ENCODE assay signal across 32 cellular contexts in genomic region chr2:202018950-202019349, GRCh38. TPM values are rescaled to one million over a fixed set of nuclear protein-coding genes. Genes with fewer than 3 reads are reported as not detected.
A peak's percentile ranks its signal among the peaks of the same experiment; 100 is the strongest.
DNase-seq lines count a peak whose midpoint lies in the region; ATAC-seq and TF ChIP-seq lines count a peak whose summit lies in the region.
"Had no signal": no experiment of that assay in that cellular context is flagged by ENCODE, and none has a peak within 500 bp of the region (broad histone marks: within the 10 kb centered on the region; RNA-seq: fewer than 3 reads in every experiment).

No MANE protein-coding gene starts in this region.

- peaks cover 2% of the 10 kb centered on the region for H3K9me3 Mint-ChIP-seq in endodermal cell
- no peaks in the 10 kb centered on the region for H3K9me3 Mint-ChIP-seq in neural crest cell
- H3K9me3 Mint-ChIP-seq: activated CD4-positive, alpha-beta memory T cell treated with anti-CD3 and anti-CD28 coated beads for 36 hours; activated naive CD4-positive, alpha-beta T cell treated with anti-CD3 and anti-CD28 coated beads, Interleukin-2, amount 50 U/mL, for 24 hours; immature natural killer cell; memory B cell; naive B cell; stimulated activated effector memory CD8-positive, alpha-beta T cell treated with anti-CD3 and anti-CD28 coated beads, Interleukin-12 subunit alpha, Interleukin-12 subunit beta, amount 100 ng/mL, for 72 hours had no signal

- no peak overlapping the region for H3K9ac ChIP-seq in endodermal cell (ENCODE audit: extremely low read depth, low read length, poor library complexity, severe bottlenecking)

- no peaks in the 10 kb centered on the region for H3K36me3 ChIP-seq in endodermal cell (ENCODE audit: control insufficient read depth, insufficient read depth, low read length)
- H3K36me3 ChIP-seq: esophagus squamous epithelium, MG63, SJSA1 had no signal

- H3K36me3 Mint-ChIP-seq in endodermal cell (ENCODE audit: low read depth) (no peaks in the 10 kb centered on the region), neural crest cell (ENCODE audit: low read depth) (no peaks in the 10 kb centered on the region), T-helper 17 cell (ENCODE audit: low read depth) (no peaks in the 10 kb centered on the region)
- H3K36me3 Mint-ChIP-seq: activated CD4-positive, alpha-beta memory T cell treated with anti-CD3 and anti-CD28 coated beads for 36 hours; activated naive CD4-positive, alpha-beta T cell treated with anti-CD3 and anti-CD28 coated beads, Interleukin-2, amount 50 U/mL, for 24 hours; immature natural killer cell; memory B cell; naive B cell; stimulated activated effector memory CD8-positive, alpha-beta T cell treated with anti-CD3 and anti-CD28 coated beads, Interleukin-12 subunit alpha, Interleukin-12 subunit beta, amount 100 ng/mL, for 72 hours had no signal

- peak; percentile 21 for DNase-seq in EH (ENCODE audit: low read depth)
- peak; percentile 32 for DNase-seq in LHCN-M2 (ENCODE audit: low read depth)
- no peak for DNase-seq in endodermal cell
- DNase-seq in neural crest cell (ENCODE audit: low read depth, low spot score) = no peak
- no peak for DNase-seq in stimulated activated naive CD4-positive, alpha-beta T cell treated with Interleukin-2 at 50 U/mL for 16 hours (lab: John Stamatoyannopoulos, UW)
- no peak for DNase-seq in germinal center (ENCODE audit: low spot score)
- DNase-seq in T-helper 17 cell = no peak
- DNase-seq: activated CD4-positive, alpha-beta memory T cell treated with anti-CD3 and anti-CD28 coated beads for 36 hours; activated CD4-positive, CD25-positive, alpha-beta regulatory T cell treated with anti-CD3 and anti-CD28 coated beads, Interleukin-2, amount 50 U/mL, for 72 hours; activated CD8-positive, alpha-beta memory T cell treated with anti-CD3 and anti-CD28 coated beads, Interleukin-2, amount 50 U/mL, for 4 hours; Calu3; effector memory CD4-positive, alpha-beta T cell; esophagus squamous epithelium; hypothalamus; immature natural killer cell; KBM-7; MG63; naive B cell; NCI-H1417; NCI-H526 treated with DMSO at 0.1 percent for 48 hours; retina; stimulated activated CD4-positive, alpha-beta T cell treated with anti-CD3 and anti-CD28 coated beads, Interleukin-12 subunit alpha, Interleukin-12 subunit beta, amount 100 ng/mL, for 4 hours; stimulated activated CD4-positive, alpha-beta T cell treated with anti-CD3 and anti-CD28 coated beads, Interleukin-4, amount 100 ng/mL, for 24 hours had no signal

- H3K4me1 ChIP-seq in endodermal cell (ENCODE audit: control insufficient read depth, insufficient read depth, low read length) = peaks cover 25% of the 10 kb centered on the region
- H3K4me1 ChIP-seq: SJSA1 had no signal

- no peaks in the 10 kb centered on the region for H3K27me3 ChIP-seq in endodermal cell (ENCODE audit: control insufficient read depth, insufficient read depth, low read length, poor library complexity, severe bottlenecking)
- H3K27me3 ChIP-seq: MG63, SJSA1 had no signal

- no peak overlapping the region for H3K27ac ChIP-seq in endodermal cell (ENCODE audit: low read depth, low read length)
- H3K27ac ChIP-seq: coronary artery, SJSA1 had no signal

- H3K27ac Mint-ChIP-seq in endodermal cell = peak overlapping the region; percentile 44
- peak overlapping the region; percentile 39 for H3K27ac Mint-ChIP-seq in neural crest cell (ENCODE audit: unreplicated experiment)
- H3K27ac Mint-ChIP-seq in T-helper 17 cell = no peak overlapping the region
- H3K27ac Mint-ChIP-seq: activated CD4-positive, alpha-beta memory T cell treated with anti-CD3 and anti-CD28 coated beads for 36 hours; activated naive CD4-positive, alpha-beta T cell treated with anti-CD3 and anti-CD28 coated beads, Interleukin-2, amount 50 U/mL, for 24 hours; immature natural killer cell; memory B cell; naive B cell; stimulated activated effector memory CD8-positive, alpha-beta T cell treated with anti-CD3 and anti-CD28 coated beads, Interleukin-12 subunit alpha, Interleukin-12 subunit beta, amount 100 ng/mL, for 72 hours had no signal

- H3K4me1 Mint-ChIP-seq in endodermal cell (peaks cover 49% of the 10 kb centered on the region), neural crest cell (peaks cover 28% of the 10 kb centered on the region), T-helper 17 cell (no peaks in the 10 kb centered on the region)
- H3K4me1 Mint-ChIP-seq: activated naive CD4-positive, alpha-beta T cell treated with anti-CD3 and anti-CD28 coated beads, Interleukin-2, amount 50 U/mL, for 24 hours; immature natural killer cell; memory B cell; naive B cell; stimulated activated effector memory CD8-positive, alpha-beta T cell treated with anti-CD3 and anti-CD28 coated beads, Interleukin-12 subunit alpha, Interleukin-12 subunit beta, amount 100 ng/mL, for 72 hours had no signal

- no peak overlapping the region for H3K4me3 Mint-ChIP-seq in endodermal cell
- H3K4me3 Mint-ChIP-seq in neural crest cell = no peak overlapping the region
- no peak overlapping the region for H3K4me3 Mint-ChIP-seq in T-helper 17 cell
- H3K4me3 Mint-ChIP-seq: activated CD4-positive, alpha-beta memory T cell treated with anti-CD3 and anti-CD28 coated beads for 36 hours; activated naive CD4-positive, alpha-beta T cell treated with anti-CD3 and anti-CD28 coated beads, Interleukin-2, amount 50 U/mL, for 24 hours; immature natural killer cell; memory B cell; naive B cell; stimulated activated effector memory CD8-positive, alpha-beta T cell treated with anti-CD3 and anti-CD28 coated beads, Interleukin-12 subunit alpha, Interleukin-12 subunit beta, amount 100 ng/mL, for 72 hours had no signal

- WGBS in endodermal cell (ENCODE audit: insufficient coverage in 1 of 2, insufficient read length in 1 of 2), 2 experiments = 85% methylated on average over 2 of the region's 2 CpGs; no CpG with 5 or more reads in 1 of the 2 experiments

- TF ChIP-seq CTCF in endodermal cell (conservative IDR thresholded peaks at IDR 0.05) (no peak), neural crest cell (conservative IDR thresholded peaks at IDR 0.05) (no peak)

- H3K4me3 ChIP-seq in endodermal cell (ENCODE audit: low read length) = no peak overlapping the region
- H3K4me3 ChIP-seq: coronary artery, esophagus squamous epithelium, MG63, SJSA1 had no signal

- no peak for ATAC-seq in T-helper 17 cell
- ATAC-seq: stimulated activated effector memory CD8-positive, alpha-beta T cell treated with anti-CD3 and anti-CD28 coated beads, Interleukin-12 subunit alpha, Interleukin-12 subunit beta, amount 100 ng/mL, for 72 hours had no signal

- no peaks in the 10 kb centered on the region for H3K9me3 ChIP-seq in endodermal cell (ENCODE audit: control insufficient read depth, low read length)
- no peaks in the 10 kb centered on the region for H3K9me3 ChIP-seq in T-helper 17 cell (ENCODE audit: control insufficient read depth, low read length, poor library complexity, severe bottlenecking)
- H3K9me3 ChIP-seq: esophagus squamous epithelium, MG63, SJSA1 had no signal

- peaks cover 13% of the 10 kb centered on the region for H3K27me3 Mint-ChIP-seq in endodermal cell (ENCODE audit: insufficient read depth)
- H3K27me3 Mint-ChIP-seq in neural crest cell (ENCODE audit: low read depth) = no peaks in the 10 kb centered on the region
- H3K27me3 Mint-ChIP-seq in T-helper 17 cell = peaks cover 40% of the 10 kb centered on the region
- H3K27me3 Mint-ChIP-seq: memory B cell had no signal

RNA-seq across cellular contexts. Expression of gene FZD7, which starts 14.7 kb away (rescaled TPM):
- total RNA-seq in LHCN-M2 (2014; rRNA removed) (13.5 and 14.5 TPM in 2 replicates), endodermal cell (100 to 1,000 TPM; 193 to 266 TPM), neural crest cell (89.1 and 91.0 TPM in 2 replicates), T-helper 17 cell (under 1 TPM; 0.30 to 0.31 TPM)
- polyA plus RNA-seq in LHCN-M2 (2012) = 12.5 TPM
- polyA plus RNA-seq in endodermal cell (2013, experiment 1 of 2) = 133 TPM
- 134 TPM for polyA plus RNA-seq in endodermal cell (2013, experiment 2 of 2)

RNA-seq across cellular contexts. Expression of gene KIAA2012, which starts 54.1 kb away (rescaled TPM):
- total RNA-seq in LHCN-M2 (2014; rRNA removed) (not detected in 2 replicates), endodermal cell (1 to 10 TPM in 1 of 2 donors, under 1 TPM in 1; 0.62 to 1.0 TPM), neural crest cell (0.07 and 0.34 TPM in 2 replicates), T-helper 17 cell (not detected)
- not detected for polyA plus RNA-seq in LHCN-M2 (2012)
- 0.43 TPM for polyA plus RNA-seq in endodermal cell (2013, experiment 1 of 2)
- 0.33 TPM for polyA plus RNA-seq in endodermal cell (2013, experiment 2 of 2)
- total RNA-seq: activated CD4-positive, alpha-beta memory T cell treated with anti-CD3 and anti-CD28 coated beads for 36 hours; bronchial epithelial cell; Calu3; esophagus squamous epithelium; HT1080; osteoblast; T-helper 1 cell treated with Interleukin-12 subunit alpha and Interleukin-12 subunit beta and Interleukin-4 antibody, amounts not matched to agents 30 ng/mL and 1 ng/mL, for 36 hours had no signal
- polyA plus RNA-seq: immature natural killer cell had no signal

Comparison
In these comparisons a context has a peak if more than half of its experiments do, and no peak if none do; other contexts are left out.
1. DNase-seq: peak in EH (single experiment) and LHCN-M2 (single experiment); none in endodermal cell (single experiment), neural crest cell (single experiment), stimulated activated naive CD4-positive, alpha-beta T cell treated with Interleukin-2 at 50 U/mL for 16 hours (single experiment), germinal center (single experiment) and T-helper 17 cell (0 of 3).
2. RNA of gene FZD7, which starts 14.7 kb away (total RNA-seq): 193 to 266 TPM in endodermal cell, 89.1 to 91.0 TPM in neural crest cell and 13.5 to 14.5 TPM in LHCN-M2; 0.30 to 0.31 TPM in T-helper 17 cell; every median in the first group is over 10 times any median in the second.